ENCODE assay signal across 8 cellular contexts in genomic region chr9:83978992-83979811, GRCh38. TPM values are rescaled to one million over a fixed set of nuclear protein-coding genes. Genes with fewer than 3 reads are reported as not detected.
DNase-seq lines count a peak whose midpoint lies in the region; ATAC-seq, FAIRE-seq and TF ChIP-seq lines count a peak whose summit lies in the region.

No MANE protein-coding gene starts in this region.

- H3K36me3 ChIP-seq in PC-9 (ENCODE audit: low read depth): peaks cover 50% of the 10 kb centered on the region
- H3K36me3 ChIP-seq in esophagus muscularis mucosa: peaks cover 29 to 40% (median 32%) of the 10 kb centered on the region in 4 donors
- peaks cover 32 to 33% of the 10 kb centered on the region in 2 donors for H3K36me3 ChIP-seq in muscle layer of duodenum (ENCODE audit: control insufficient read depth in 1 of 2, insufficient read depth in 2 of 2, low read length in 2 of 2)

- TF ChIP-seq RAD21 in A549 (conservative IDR thresholded peaks at IDR 0.05 in 1 of 2, IDR thresholded peaks at IDR 0.05 in 1 of 2): no peak

- peaks cover 31 to 57% of the 10 kb centered on the region in 2 donors for H3K36me3 Mint-ChIP-seq in activated T-cell treated with anti-CD3 and anti-CD28 coated beads, Interleukin-2, amount 50 U/mL, for 72 hours (ENCODE audit: insufficient read depth in 2 of 2)

- peak overlapping the region; percentile 87 to 97 for H3K4me3 Mint-ChIP-seq in activated T-cell treated with anti-CD3 and anti-CD28 coated beads, Interleukin-2, amount 50 U/mL, for 72 hours

- intact Hi-C loops in PC-9 (cut with micrococcal nuclease; ENCODE audit: unreplicated experiment): no loop called here
- intact Hi-C loops in esophagus muscularis mucosa (cut with DNase I): loop anchor here (5.0 kb wide), 1 partner anchor 193 kb away; no protein-coding TSS in a partner anchor

- H3K79me2 ChIP-seq in PC-9 (ENCODE audit: low read depth): peaks cover 94% of the 10 kb centered on the region

- TF ChIP-seq CTCF in A549 (IDR thresholded peaks at IDR 0.05) (no peak), PC-9 (conservative IDR thresholded peaks at IDR 0.05) (no peak), esophagus muscularis mucosa (IDR thresholded peaks at IDR 0.05) (no peak)

- TF ChIP-seq POLR2A in A549 (IDR thresholded peaks at IDR 0.05; ENCODE audit: low read length): no peak
- no peak for TF ChIP-seq POLR2A in esophagus muscularis mucosa (IDR thresholded peaks at IDR 0.05; ENCODE audit: low read depth)

- peaks cover 52% of the 10 kb centered on the region for H4K20me1 ChIP-seq in PC-9 (ENCODE audit: insufficient read depth)

- no peak for TF ChIP-seq EP300 in A549 (IDR thresholded peaks at IDR 0.05)
- no peak for TF ChIP-seq EP300 in esophagus muscularis mucosa (IDR thresholded peaks at IDR 0.05)

- H3K9me3 Mint-ChIP-seq in activated T-cell treated with anti-CD3 and anti-CD28 coated beads, Interleukin-2, amount 50 U/mL, for 72 hours: no peaks in the 10 kb centered on the region

- peak overlapping the region; percentile 98 for H3K27ac Mint-ChIP-seq in activated T-cell treated with anti-CD3 and anti-CD28 coated beads, Interleukin-2, amount 50 U/mL, for 72 hours

- H3K27me3 ChIP-seq in PC-9 (ENCODE audit: insufficient read depth, low read depth): no peaks in the 10 kb centered on the region
- no peaks in the 10 kb centered on the region for H3K27me3 ChIP-seq in esophagus muscularis mucosa
- no peaks in the 10 kb centered on the region for H3K27me3 ChIP-seq in muscle layer of duodenum (ENCODE audit: low read depth, low read length)

- POLR2A ChIA-PET in A549 (lab: Yijun Ruan, JAX) (interaction anchor here (1.1 to 2.8 kb wide), 8 partner anchors 12 to 282 kb away, joined by 3 to 29 read pairs (median 8); partner anchors contain the start of gene KIF27), PC-9 (lab: Charles Lee; ENCODE audit: unreplicated experiment) (interaction anchor here (0.7 to 0.9 kb wide), 2 partner anchors 32 to 203 kb away, joined by 5 to 11 read pairs; no protein-coding TSS in a partner anchor)

- peak overlapping the region; percentile 87 for H3K4me2 ChIP-seq in A549
- peak overlapping the region; percentile 91 for H3K4me2 ChIP-seq in PC-9

- BruUV-seq in PC-9 (replicated peaks; lab: Mats Ljungman, UMichigan): TSS peak; percentile 33

- H3K4me1 ChIP-seq in A549 (peaks cover 46% of the 10 kb centered on the region), PC-9 (replicated peaks; ENCODE audit: insufficient read depth) (peaks cover 26% of the 10 kb centered on the region), esophagus muscularis mucosa (peaks cover 40 to 56% (median 51%) of the 10 kb centered on the region in 4 donors), muscle layer of duodenum (ENCODE audit: control insufficient read depth in 1 of 2, insufficient read depth in 2 of 2, low read length in 2 of 2) (peaks cover 5 to 30% of the 10 kb centered on the region in 2 donors)

- CTCF ChIA-PET in A549 (lab: Yijun Ruan, JAX) (interaction anchor here (1.2 to 1.8 kb wide), 2 partner anchors 18 to 42 kb away, joined by 3 to 8 read pairs; no protein-coding TSS in a partner anchor), PC-9 (lab: Charles Lee) (no interaction called here)

- H3K9me3 ChIP-seq in A549 (no peaks in the 10 kb centered on the region), PC-9 (ENCODE audit: insufficient read depth, low read depth) (no peaks in the 10 kb centered on the region), esophagus muscularis mucosa (no peaks in the 10 kb centered on the region), muscle layer of duodenum (ENCODE audit: control insufficient read depth in 1 of 2, low read length in 2 of 2) (no peaks in the 10 kb centered on the region)

- DNase-seq in A549 (ENCODE audit: low read depth in 1 of 2, low spot score in 1 of 2): peak; percentile 73 to 81
- peak; percentile 76 for DNase-seq in HT1080 (ENCODE audit: low read depth)
- DNase-seq in PC-9: peak; percentile 51 to 66
- DNase-seq in activated T-cell treated with anti-CD3 and anti-CD28 coated beads, Interleukin-2, amount 50 U/mL, for 72 hours: peak; percentile 87 to 91
- DNase-seq in esophagus muscularis mucosa (ENCODE audit: extremely low spot score): peak; percentile 96
- DNase-seq in stimulated activated CD8-positive, alpha-beta memory T cell treated with anti-CD3 and anti-CD28 coated beads, Interleukin-4, amount 100 ng/mL, for 48 hours: peak; percentile 90

- peaks cover 48% of the 10 kb centered on the region for H3F3A ChIP-seq in PC-9 (ENCODE audit: insufficient read depth, low read depth)

- H2AFZ ChIP-seq in PC-9: peak overlapping the region; percentile 58; the same call in 1 of the 2 replicates

- peaks cover 64% of the 10 kb centered on the region for H3K4me1 Mint-ChIP-seq in activated T-cell treated with anti-CD3 and anti-CD28 coated beads, Interleukin-2, amount 50 U/mL, for 72 hours (ENCODE audit: low read depth)

- peak; percentile 62 to 71 for ATAC-seq in A549
- peak; percentile 29 for ATAC-seq in GM18907 (IDR thresholded peaks at IDR 0.05; ENCODE audit: unreplicated experiment)
- ATAC-seq in activated T-cell treated with anti-CD3 and anti-CD28 coated beads, Interleukin-2, amount 50 U/mL, for 72 hours (replicated peaks in 1 of 2): peak; percentile 52 to 53

- no peaks in the 10 kb centered on the region for H3K27me3 Mint-ChIP-seq in activated T-cell treated with anti-CD3 and anti-CD28 coated beads, Interleukin-2, amount 50 U/mL, for 72 hours (ENCODE audit: low read depth)

- H3K27ac ChIP-seq in A549 (peak overlapping the region; percentile 100), PC-9 (peak overlapping the region; percentile 94), esophagus muscularis mucosa (replicated peaks in 1 of 4) (peak overlapping the region; percentile 98 to 99 (median 99)), muscle layer of duodenum (ENCODE audit: low read length) (peak overlapping the region; percentile 99)

- H3K4me3 ChIP-seq in A549 (peak overlapping the region; percentile 94), PC-9 (peak overlapping the region; percentile 98), esophagus muscularis mucosa (peak overlapping the region; percentile 76 to 97 (median 88)), muscle layer of duodenum (ENCODE audit: low read depth in 1 of 2, low read length in 2 of 2) (peak overlapping the region; percentile 97 to 99)

- no peak for FAIRE-seq in A549 (lab: Jason Lieb, UNC)

- WGBS in A549 (ENCODE audit: missing lambda C conversion rate): under 1% methylated on average over 43 of the region's 55 CpGs
- under 1% methylated on average over 32 of the region's 55 CpGs for WGBS in esophagus muscularis mucosa

- H3K9me2 ChIP-seq in PC-9 (ENCODE audit: insufficient read depth): no peaks in the 10 kb centered on the region

TF ChIP-seq in A549, 52 proteins besides CTCF, POLR2A, EP300 and RAD21 (continues in another document):
- TF ChIP-seq, protein P1, sequence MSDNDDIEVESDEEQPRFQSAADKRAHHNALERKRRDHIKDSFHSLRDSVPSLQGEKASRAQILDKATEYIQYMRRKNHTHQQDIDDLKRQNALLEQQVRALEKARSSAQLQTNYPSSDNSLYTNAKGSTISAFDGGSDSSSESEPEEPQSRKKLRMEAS (IDR thresholded peaks at IDR 0.05): peak; percentile 96
- peak; percentile 99 for TF ChIP-seq MYC (IDR thresholded peaks at IDR 0.05; ENCODE audit: borderline replicate concordance, low read length)
- TF ChIP-seq SMC3 (IDR thresholded peaks at IDR 0.05): no peak

RNA-seq across cellular contexts. Expression of gene HNRNPK, which starts 0.8 kb away (rescaled TPM):
- polyA plus RNA-seq in A549 (2011; rRNA removed) (603 and 699 TPM in 2 replicates), A549 (2017; fragmentation: RNase III; extraction: RNeasy Plus Mini Kit Qiagen cat#74134 plus additional on column Dnase treatment) (682 to 695 TPM (median 682 TPM) in 3 replicates)
- polyA plus RNA-seq in A549 (2012; cell fraction: cytosol; rRNA removed): 403 and 446 TPM in 2 replicates
- polyA plus RNA-seq in A549 (2012; cell fraction: nucleus; rRNA removed): 468 and 521 TPM in 2 replicates
- polyA minus RNA-seq in A549 (2011; rRNA and poly(A)+ RNA removed): 499 and 689 TPM in 2 replicates
- 681 and 1,082 TPM in 2 replicates for total RNA-seq in HT1080 (2014; rRNA removed; shearing (Covaris generic))
- 515 and 519 TPM in 2 replicates for polyA plus RNA-seq in HT1080 (2015; cell fraction: cytosol; rRNA removed)
- polyA plus RNA-seq in HT1080 (2015; cell fraction: nucleus; rRNA removed): 1,121 and 1,129 TPM in 2 replicates
- total RNA-seq in PC-9 (2021) (403 and 583 TPM in 2 replicates), esophagus muscularis mucosa (100 to 1,000 TPM; 398 to 596 (median 550) TPM)
- 100 to 1,000 TPM; 638 to 674 TPM for total RNA-seq in activated T-cell treated with anti-CD3 and anti-CD28 coated beads, Interleukin-2, amount 50 U/mL, for 72 hours

RNA-seq across cellular contexts. Expression of gene RMI1, which starts 1.4 kb away (rescaled TPM):
- 7.4 and 14.0 TPM in 2 replicates for polyA plus RNA-seq in A549 (2011; rRNA removed)
- polyA plus RNA-seq in A549 (2012; cell fraction: cytosol; rRNA removed): 2.0 TPM in 2 replicates
- 0.72 and 2.1 TPM in 2 replicates for polyA plus RNA-seq in A549 (2012; cell fraction: nucleus; rRNA removed)
- 15.2 to 17.1 TPM (median 17.0 TPM) in 3 replicates for polyA plus RNA-seq in A549 (2017; fragmentation: RNase III; extraction: RNeasy Plus Mini Kit Qiagen cat#74134 plus additional on column Dnase treatment)
- 4.7 and 5.9 TPM in 2 replicates for polyA minus RNA-seq in A549 (2011; rRNA and poly(A)+ RNA removed)
- 5.3 and 5.9 TPM in 2 replicates for total RNA-seq in HT1080 (2014; rRNA removed; shearing (Covaris generic))
- 11.0 and 14.4 TPM in 2 replicates for polyA plus RNA-seq in HT1080 (2015; cell fraction: cytosol; rRNA removed)
- polyA plus RNA-seq in HT1080 (2015; cell fraction: nucleus; rRNA removed): 13.3 and 14.2 TPM in 2 replicates
- 13.9 and 19.2 TPM in 2 replicates for total RNA-seq in PC-9 (2021)
- total RNA-seq in activated T-cell treated with anti-CD3 and anti-CD28 coated beads, Interleukin-2, amount 50 U/mL, for 72 hours: 10 to 100 TPM; 22.4 to 23.5 TPM
- 10 to 100 TPM in 1 of 4 donors, 1 to 10 TPM in 3; 5.3 to 11.6 (median 6.2) TPM for total RNA-seq in esophagus muscularis mucosa

RNA-seq across cellular contexts. Expression of gene KIF27, which starts 58.0 kb away (rescaled TPM):
- polyA plus RNA-seq in A549 (2011; rRNA removed) (4.1 and 6.0 TPM in 2 replicates), A549 (2017; fragmentation: RNase III; extraction: RNeasy Plus Mini Kit Qiagen cat#74134 plus additional on column Dnase treatment) (2.0 to 2.4 TPM (median 2.2 TPM) in 3 replicates)
- polyA plus RNA-seq in A549 (2012; cell fraction: cytosol; rRNA removed): 0.35 and 0.42 TPM in 2 replicates
- 0.32 and 0.82 TPM in 2 replicates for polyA plus RNA-seq in A549 (2012; cell fraction: nucleus; rRNA removed)
- polyA minus RNA-seq in A549 (2011; rRNA and poly(A)+ RNA removed): 2.1 and 4.0 TPM in 2 replicates
- total RNA-seq in HT1080 (2014; rRNA removed; shearing (Covaris generic)): 0.87 and 1.4 TPM in 2 replicates
- 1.4 and 2.1 TPM in 2 replicates for polyA plus RNA-seq in HT1080 (2015; cell fraction: cytosol; rRNA removed)
- 2.7 and 5.0 TPM in 2 replicates for polyA plus RNA-seq in HT1080 (2015; cell fraction: nucleus; rRNA removed)
- total RNA-seq in PC-9 (2021) (9.0 and 13.3 TPM in 2 replicates), esophagus muscularis mucosa (1 to 10 TPM; 3.9 to 5.4 (median 4.5) TPM)
- total RNA-seq in activated T-cell treated with anti-CD3 and anti-CD28 coated beads, Interleukin-2, amount 50 U/mL, for 72 hours: 1 to 10 TPM; 5.4 to 6.4 TPM

Comparison
In these comparisons a context has a peak if more than half of its experiments do, and no peak if none do; other contexts are left out.
1. Peak in every context shown above with its lines: DNase-seq, ATAC-seq, H3K4me3 ChIP-seq and H3K27ac ChIP-seq.